22 cellular contexts compared by ENCODE assay signal in the genomic region with DNA sequence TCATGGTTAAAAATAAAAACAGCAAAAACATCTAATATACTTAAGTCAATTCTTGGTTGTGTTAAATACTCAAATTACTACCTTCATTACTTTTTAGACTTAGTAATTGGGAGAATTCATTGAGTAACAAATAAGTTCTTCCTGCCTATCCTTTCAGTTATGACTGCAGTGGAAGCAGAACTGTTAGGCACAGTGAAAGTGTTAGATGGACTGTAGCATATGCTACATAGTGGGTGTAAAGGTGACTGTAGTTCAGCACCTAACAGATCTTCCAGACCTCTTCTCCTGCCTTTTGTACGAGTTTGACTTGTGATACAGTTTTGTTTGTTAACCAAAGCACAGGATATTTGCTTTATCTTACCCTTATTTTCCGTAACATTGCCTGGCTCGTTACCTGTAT.
"Had no signal": no experiment of that assay in that cellular context is flagged by ENCODE, and none has a peak within 500 bp of the region (broad histone marks: within the 10 kb centered on the region; RNA-seq: fewer than 3 reads in every experiment).

No MANE protein-coding gene starts in this region.

- H3K4me3 Mint-ChIP-seq: activated CD8-positive, alpha-beta T cell treated with anti-CD3 and anti-CD28 coated beads, Interleukin-2, amount 10 ng/mL, durations not matched to agents 7 days and 5 days; activated naive CD4-positive, alpha-beta T cell treated with anti-CD3 and anti-CD28 coated beads, Interleukin-2, amount 10 ng/mL, durations not matched to agents 7 days and 5 days; T-helper 1 cell treated with Interleukin-12 subunit alpha and Interleukin-12 subunit beta and Interleukin-4 antibody, amounts not matched to agents 30 μg/mL and 1 μg/mL, for 36 hours; WTC11 had no signal

- H3K9me3 ChIP-seq: breast epithelium had no signal

- H3K27me3 ChIP-seq: breast epithelium had no signal

- H3K27me3 Mint-ChIP-seq: activated naive CD4-positive, alpha-beta T cell treated with anti-CD3 and anti-CD28 coated beads, Interleukin-2, amount 10 ng/mL, durations not matched to agents 7 days and 5 days had no signal

- H3K9me3 Mint-ChIP-seq: activated naive CD4-positive, alpha-beta T cell treated with anti-CD3 and anti-CD28 coated beads, Interleukin-2, amount 10 ng/mL, durations not matched to agents 7 days and 5 days; T-helper 1 cell treated with Interleukin-12 subunit alpha and Interleukin-12 subunit beta and Interleukin-4 antibody, amounts not matched to agents 30 μg/mL and 1 μg/mL, for 36 hours had no signal

- H3K36me3 ChIP-seq: breast epithelium had no signal

- H3K27ac Mint-ChIP-seq: activated CD8-positive, alpha-beta T cell treated with anti-CD3 and anti-CD28 coated beads, Interleukin-2, amount 10 ng/mL, durations not matched to agents 7 days and 5 days; activated naive CD4-positive, alpha-beta T cell treated with anti-CD3 and anti-CD28 coated beads, Interleukin-2, amount 10 ng/mL, durations not matched to agents 7 days and 5 days; T-helper 1 cell treated with Interleukin-12 subunit alpha and Interleukin-12 subunit beta and Interleukin-4 antibody, amounts not matched to agents 30 μg/mL and 1 μg/mL, for 36 hours; WTC11 had no signal

- H3K4me3 ChIP-seq: breast epithelium had no signal

- H3K27ac ChIP-seq: breast epithelium had no signal

- H3K4me1 Mint-ChIP-seq: activated naive CD4-positive, alpha-beta T cell treated with anti-CD3 and anti-CD28 coated beads, Interleukin-2, amount 10 ng/mL, durations not matched to agents 7 days and 5 days; WTC11 had no signal

- DNase-seq: activated CD4-positive, alpha-beta T cell treated with anti-CD3 and anti-CD28 coated beads for 48 hours; activated CD4-positive, alpha-beta T cell treated with anti-CD3 and anti-CD28 coated beads, Interleukin-2, amount 50 U/mL, for 4 hours; activated CD4-positive, CD25-positive, alpha-beta regulatory T cell treated with anti-CD3 and anti-CD28 coated beads, Interleukin-2, amount 50 U/mL, for 72 hours; activated CD8-positive, alpha-beta memory T cell treated with anti-CD3 and anti-CD28 coated beads, Interleukin-2, amount 50 U/mL, for 48 hours; activated CD8-positive, alpha-beta T cell treated with anti-CD3 and anti-CD28 coated beads, Interleukin-2, amount 10 ng/mL, durations not matched to agents 7 days and 5 days; activated gamma-delta T cell; activated naive CD4-positive, alpha-beta T cell treated with anti-CD3 and anti-CD28 coated beads, Interleukin-2, amount 10 ng/mL, durations not matched to agents 7 days and 5 days; activated T-cell treated with anti-CD3 and anti-CD28 coated beads, Interleukin-2, amount 50 U/mL, for 1 hour; caudate nucleus; MM.1S; NCI-H1105; NCI-H1436; NCI-H1694 treated with DMSO at 0.1 percent for 48 hours; NCI-H2081; NCI-H510A treated with DMSO at 0.1 percent for 48 hours; NCI-H69; NK-92 treated with Interleukin-12 subunit alpha and Interleukin-12 subunit beta, amount 100 ng/mL, for 24 hours; PC-3; SHP77 had no signal

- H3K4me1 ChIP-seq: breast epithelium had no signal

- ATAC-seq: activated CD8-positive, alpha-beta T cell treated with anti-CD3 and anti-CD28 coated beads, Interleukin-2, amount 10 ng/mL, durations not matched to agents 7 days and 5 days; PC-3; WTC11 had no signal
